In the genomic region with DNA sequence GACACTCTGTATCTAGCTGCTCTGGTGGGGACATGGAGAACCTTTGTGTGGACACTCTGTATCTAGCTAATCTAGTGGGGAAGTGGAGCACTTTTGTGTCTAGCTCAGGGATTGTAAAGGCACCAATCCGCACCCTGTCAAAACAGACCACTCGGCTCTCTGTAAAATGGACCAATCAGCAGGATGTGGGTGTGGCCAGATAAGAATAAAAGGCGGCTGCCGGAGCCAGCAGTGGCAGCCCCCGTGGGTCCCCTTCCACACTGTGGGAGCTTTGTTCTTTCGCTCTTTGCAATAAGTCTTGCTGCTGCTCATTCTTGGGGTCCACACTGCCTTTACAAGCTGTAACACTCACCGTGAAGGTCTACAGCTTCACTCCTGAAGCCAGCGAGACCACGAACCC, we compare ENCODE assay signal across 15 cellular contexts. TPM values are rescaled to one million over a fixed set of nuclear protein-coding genes. Genes with fewer than 3 reads are reported as not detected.
"Had no signal": no experiment of that assay in that cellular context is flagged by ENCODE, and none has a peak within 500 bp of the region (broad histone marks: within the 10 kb centered on the region; RNA-seq: fewer than 3 reads in every experiment).

No MANE protein-coding gene starts in this region.

RNA-seq across cellular contexts. Expression of gene GPX6, which starts 3.2 kb away (rescaled TPM):
- total RNA-seq: stomach, subcutaneous adipose tissue, suprapubic skin, temporal lobe, thoracic aorta, thyroid gland, tibial nerve, transverse colon, upper lobe of left lung, upper lobe of right lung, ureter, urinary bladder, uterus, vagina had no signal
- polyA plus RNA-seq: stomach, thymus, urinary bladder had no signal

RNA-seq across cellular contexts. Expression of gene GPX5, which starts 13.3 kb away (rescaled TPM):
- total RNA-seq: stomach, subcutaneous adipose tissue, suprapubic skin, temporal lobe, thoracic aorta, thyroid gland, tibial nerve, transverse colon, upper lobe of left lung, upper lobe of right lung, ureter, urinary bladder, uterus, vagina had no signal
- polyA plus RNA-seq: stomach, urinary bladder had no signal
